In genomic region chr22:39358196-39358595, GRCh38 we compare ENCODE assay signal across 1 cellular context. TPM values are rescaled to one million over a fixed set of nuclear protein-coding genes. Genes with fewer than 3 reads are reported as not detected.
"Had no signal": no experiment of that assay in that cellular context is flagged by ENCODE, and none has a peak within 500 bp of the region (broad histone marks: within the 10 kb centered on the region; RNA-seq: fewer than 3 reads in every experiment).

No MANE protein-coding gene starts in this region.

RNA-seq across cellular contexts. Expression of gene SYNGR1, which starts 8.4 kb away (rescaled TPM):
- total RNA-seq: HT-29 had no signal
